In the genomic region with DNA sequence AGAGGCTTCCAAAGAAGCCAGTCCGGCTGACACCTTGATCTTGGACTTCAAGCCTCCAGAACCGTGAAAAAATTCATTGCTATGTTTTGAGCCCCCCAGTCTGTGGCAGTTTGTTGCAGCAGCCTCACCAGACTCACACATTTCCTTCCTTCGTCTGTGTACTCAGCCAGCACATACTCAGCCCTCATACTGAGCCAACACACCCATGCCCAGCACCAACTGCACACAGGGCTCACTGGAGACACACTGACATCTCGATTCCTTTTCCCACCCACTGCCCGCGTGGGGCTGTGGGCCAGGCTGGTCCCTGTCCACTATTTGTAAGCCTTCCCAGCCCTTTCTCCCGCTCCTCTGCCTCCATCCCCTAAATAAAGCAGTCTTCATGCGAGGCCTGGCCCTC, we compare ENCODE assay signal across 12 cellular contexts. TPM values are rescaled to one million over a fixed set of nuclear protein-coding genes. Genes with fewer than 3 reads are reported as not detected.
A peak's percentile ranks its signal among the peaks of the same experiment; 100 is the strongest.
DNase-seq lines count a peak whose midpoint lies in the region; ATAC-seq, FAIRE-seq and TF ChIP-seq lines count a peak whose summit lies in the region.
"Had no signal": no experiment of that assay in that cellular context is flagged by ENCODE, and none has a peak within 500 bp of the region (broad histone marks: within the 10 kb centered on the region; RNA-seq: fewer than 3 reads in every experiment).

No MANE protein-coding gene starts in this region.

- H3K36me3 ChIP-seq in endothelial cell of umbilical vein (ENCODE audit: control insufficient read depth in 2 of 2, extremely low read depth in 1 of 2, insufficient read depth in 2 of 2, low read length in 2 of 2) (no peaks in the 10 kb centered on the region), vagina (no peaks in the 10 kb centered on the region), BE2C (no peaks in the 10 kb centered on the region)

- H3K27ac Mint-ChIP-seq in stimulated activated naive CD8-positive, alpha-beta T cell treated with anti-CD3 and anti-CD28 coated beads, Interleukin-15, Interleukin-2, amounts not matched to agents 100 ng/mL and 50 ng/mL, for 24 hours, result no peak overlapping the region
- no peak overlapping the region for H3K27ac Mint-ChIP-seq in stimulated activated naive CD8-positive, alpha-beta T cell treated with anti-CD3 and anti-CD28 coated beads, Interleukin-15, amount 100 ng/mL, for 72 hours
- peak overlapping the region; percentile 79 to 98 for H3K27ac Mint-ChIP-seq in natural killer cell treated with Interleukin-12 subunit alpha and Interleukin-12 subunit beta and Interleukin-15 and Interleukin-18, amount 100 ng/mL, for 72 hours
- H3K27ac Mint-ChIP-seq: CD4-positive, alpha-beta T cell had no signal

- H3K4me3 ChIP-seq in endothelial cell of umbilical vein (replicated peaks in 1 of 3; ENCODE audit: insufficient read depth in 1 of 3, low read depth in 1 of 3, low read length in 3 of 3), result no peak overlapping the region
- peak overlapping the region; percentile 24 to 25 for H3K4me3 ChIP-seq in vagina
- no peak overlapping the region for H3K4me3 ChIP-seq in BE2C (ENCODE audit: low read depth, low read length)

- dilution Hi-C loops in endothelial cell of umbilical vein (cut with MboI; ENCODE audit: extremely low pct_ligation_motif_present, low sequenced_read_pairs), result no loop called here

- POLR2A ChIA-PET in endothelial cell of umbilical vein (lab: Charles Lee), result interaction anchor here (0.7 kb wide), 1 partner anchor 133 kb away, joined by 5 read pairs; no protein-coding TSS in a partner anchor

- no peak overlapping the region for H3K9ac ChIP-seq in endothelial cell of umbilical vein (replicated peaks; ENCODE audit: extremely low read depth, insufficient read depth, low read length)

- H3K4me2 ChIP-seq in endothelial cell of umbilical vein (ENCODE audit: insufficient read depth, low read length), result peak overlapping the region; percentile 0

- no peak overlapping the region for H3K27ac ChIP-seq in endothelial cell of umbilical vein (ENCODE audit: insufficient read depth, low read depth, low read length)
- H3K27ac ChIP-seq in vagina, result peak overlapping the region; percentile 81

- TF ChIP-seq CTCF in endothelial cell of umbilical vein (IDR thresholded peaks at IDR 0.05; ENCODE audit: extremely low read depth in 1 of 2, insufficient read depth in 1 of 2, low read depth in 1 of 2, low read length in 2 of 2), result no peak
- no peak for TF ChIP-seq CTCF in vagina (IDR thresholded peaks at IDR 0.05)
- TF ChIP-seq CTCF in BE2C (IDR thresholded peaks at IDR 0.05; ENCODE audit: low read depth, low read length), result no peak

- DNase-seq in stimulated activated naive CD8-positive, alpha-beta T cell treated with anti-CD3 and anti-CD28 coated beads, Interleukin-15, amount 100 ng/mL, for 72 hours, result no peak
- DNase-seq in endothelial cell of umbilical vein (ENCODE audit: low read depth, low spot score), result peak; percentile 52
- no peak for DNase-seq in natural killer cell treated with Interleukin-12 subunit alpha and Interleukin-12 subunit beta and Interleukin-15 and Interleukin-18, amount 100 ng/mL, for 72 hours (ENCODE audit: low spot score)
- no peak for DNase-seq in vagina (ENCODE audit: extremely low spot score in 2 of 2)
- no peak for DNase-seq in HTR-8/SVneo (ENCODE audit: insufficient read length, low spot score)
- DNase-seq in BE2C, result no peak
- DNase-seq: activated CD4-positive, CD25-positive, alpha-beta regulatory T cell treated with anti-CD3 and anti-CD28 coated beads, Interleukin-2, amount 50 U/mL, for 72 hours; CD4-positive, alpha-beta T cell; NCI-H1105 treated with DMSO at 0.1 percent for 48 hours had no signal

- BruUV-seq in endothelial cell of umbilical vein (replicated peaks; lab: Mats Ljungman, UMichigan), result no TSS peak

- no peak for ATAC-seq in stimulated activated naive CD8-positive, alpha-beta T cell treated with anti-CD3 and anti-CD28 coated beads, Interleukin-15, amount 100 ng/mL, for 72 hours
- peak; percentile 59 to 72 for ATAC-seq in natural killer cell treated with Interleukin-12 subunit alpha and Interleukin-12 subunit beta and Interleukin-15 and Interleukin-18, amount 100 ng/mL, for 72 hours
- no peak for ATAC-seq in GM18868 (IDR thresholded peaks at IDR 0.05; ENCODE audit: unreplicated experiment)

- H3K4me3 Mint-ChIP-seq in stimulated activated naive CD8-positive, alpha-beta T cell treated with anti-CD3 and anti-CD28 coated beads, Interleukin-15, Interleukin-2, amounts not matched to agents 100 ng/mL and 50 ng/mL, for 24 hours, result peak overlapping the region; percentile 34
- H3K4me3 Mint-ChIP-seq in stimulated activated naive CD8-positive, alpha-beta T cell treated with anti-CD3 and anti-CD28 coated beads, Interleukin-15, amount 100 ng/mL, for 72 hours, result no peak overlapping the region
- peak overlapping the region; percentile 88 for H3K4me3 Mint-ChIP-seq in natural killer cell treated with Interleukin-12 subunit alpha and Interleukin-12 subunit beta and Interleukin-15 and Interleukin-18, amount 100 ng/mL, for 72 hours

- intact Hi-C loops in endothelial cell of umbilical vein (cut with micrococcal nuclease) (no loop called here), vagina (cut with DNase I) (no loop called here)

- FAIRE-seq in endothelial cell of umbilical vein (lab: Jason Lieb, UNC), result peak; percentile 50
- FAIRE-seq in HTR-8/SVneo (lab: Jason Lieb, UNC), result no peak

- H3K9me3 ChIP-seq in endothelial cell of umbilical vein (replicated peaks; ENCODE audit: control insufficient read depth, insufficient read depth, low read length) (no peaks in the 10 kb centered on the region), vagina (no peaks in the 10 kb centered on the region), BE2C (no peaks in the 10 kb centered on the region)

- no peaks in the 10 kb centered on the region for H4K20me1 ChIP-seq in endothelial cell of umbilical vein (replicated peaks; ENCODE audit: control insufficient read depth, extremely low read depth, insufficient read depth, low read length)

- no peaks in the 10 kb centered on the region for H3K79me2 ChIP-seq in endothelial cell of umbilical vein (ENCODE audit: control insufficient read depth, insufficient read depth, low read length)

- peak overlapping the region; percentile 98 for H2AFZ ChIP-seq in endothelial cell of umbilical vein (ENCODE audit: low read depth, low read length)

- peaks cover 13% of the 10 kb centered on the region for H3K9me3 Mint-ChIP-seq in stimulated activated naive CD8-positive, alpha-beta T cell treated with anti-CD3 and anti-CD28 coated beads, Interleukin-15, Interleukin-2, amounts not matched to agents 100 ng/mL and 50 ng/mL, for 24 hours
- peaks cover 13 to 14% of the 10 kb centered on the region in 2 donors for H3K9me3 Mint-ChIP-seq in stimulated activated naive CD8-positive, alpha-beta T cell treated with anti-CD3 and anti-CD28 coated beads, Interleukin-15, amount 100 ng/mL, for 72 hours
- peaks cover 11% of the 10 kb centered on the region for H3K9me3 Mint-ChIP-seq in natural killer cell treated with Interleukin-12 subunit alpha and Interleukin-12 subunit beta and Interleukin-15 and Interleukin-18, amount 100 ng/mL, for 72 hours

- H3K36me3 Mint-ChIP-seq in stimulated activated naive CD8-positive, alpha-beta T cell treated with anti-CD3 and anti-CD28 coated beads, Interleukin-15, Interleukin-2, amounts not matched to agents 100 ng/mL and 50 ng/mL, for 24 hours (ENCODE audit: low read depth), result peaks cover 8% of the 10 kb centered on the region
- H3K36me3 Mint-ChIP-seq in natural killer cell treated with Interleukin-12 subunit alpha and Interleukin-12 subunit beta and Interleukin-15 and Interleukin-18, amount 100 ng/mL, for 72 hours, result peaks cover 14% of the 10 kb centered on the region

- H3K4me1 ChIP-seq in endothelial cell of umbilical vein (ENCODE audit: control insufficient read depth, extremely low read depth, insufficient read depth, low read length) (peaks cover 5% of the 10 kb centered on the region), vagina (peaks cover 15% of the 10 kb centered on the region), BE2C (no peaks in the 10 kb centered on the region)

- no peaks in the 10 kb centered on the region for H3K27me3 Mint-ChIP-seq in stimulated activated naive CD8-positive, alpha-beta T cell treated with anti-CD3 and anti-CD28 coated beads, Interleukin-15, Interleukin-2, amounts not matched to agents 100 ng/mL and 50 ng/mL, for 24 hours
- H3K27me3 Mint-ChIP-seq in stimulated activated naive CD8-positive, alpha-beta T cell treated with anti-CD3 and anti-CD28 coated beads, Interleukin-15, amount 100 ng/mL, for 72 hours, result no peaks in the 10 kb centered on the region
- no peaks in the 10 kb centered on the region for H3K27me3 Mint-ChIP-seq in natural killer cell treated with Interleukin-12 subunit alpha and Interleukin-12 subunit beta and Interleukin-15 and Interleukin-18, amount 100 ng/mL, for 72 hours
- H3K27me3 Mint-ChIP-seq: CD4-positive, alpha-beta T cell had no signal

- no peaks in the 10 kb centered on the region for H3K27me3 ChIP-seq in endothelial cell of umbilical vein (ENCODE audit: control insufficient read depth in 2 of 2, insufficient read depth in 2 of 2, low read length in 2 of 2)
- H3K27me3 ChIP-seq in vagina, result no peaks in the 10 kb centered on the region
- no peaks in the 10 kb centered on the region for H3K27me3 ChIP-seq in BE2C

- TF ChIP-seq POLR2A in endothelial cell of umbilical vein (IDR thresholded peaks at IDR 0.05; ENCODE audit: low read depth, low read length) (no peak), vagina (IDR thresholded peaks at IDR 0.05) (no peak)

- H3K9me1 ChIP-seq in endothelial cell of umbilical vein (replicated peaks; ENCODE audit: control insufficient read depth, extremely low read depth, insufficient read depth, low read length), result no peaks in the 10 kb centered on the region

- CTCF ChIA-PET in endothelial cell of umbilical vein (lab: Charles Lee), result interaction anchor here (1.5 to 5.2 kb wide), 8 partner anchors 9 to 70 kb away, joined by 5 to 40 read pairs (median 6); a partner anchor contains a TSS

- H3K4me1 Mint-ChIP-seq in stimulated activated naive CD8-positive, alpha-beta T cell treated with anti-CD3 and anti-CD28 coated beads, Interleukin-15, Interleukin-2, amounts not matched to agents 100 ng/mL and 50 ng/mL, for 24 hours (ENCODE audit: low read depth), result peaks cover 25% of the 10 kb centered on the region
- peaks cover 22% of the 10 kb centered on the region for H3K4me1 Mint-ChIP-seq in stimulated activated naive CD8-positive, alpha-beta T cell treated with anti-CD3 and anti-CD28 coated beads, Interleukin-15, amount 100 ng/mL, for 72 hours
- H3K4me1 Mint-ChIP-seq in natural killer cell treated with Interleukin-12 subunit alpha and Interleukin-12 subunit beta and Interleukin-15 and Interleukin-18, amount 100 ng/mL, for 72 hours (ENCODE audit: low read depth in 2 of 2), result peaks cover 45 to 47% of the 10 kb centered on the region in 2 donors

RNA-seq across cellular contexts. Expression of a gene that starts 24.1 kb away (rescaled TPM):
- total RNA-seq in endothelial cell of umbilical vein (not detected in 2 replicates), vagina (not detected)
- polyA plus RNA-seq in endothelial cell of umbilical vein, result 0.02 TPM in 1 of 2 replicates, not detected in the other
- not detected in 2 replicates for polyA plus RNA-seq in endothelial cell of umbilical vein (2011; cell fraction: cytosol; rRNA removed)
- polyA plus RNA-seq in endothelial cell of umbilical vein (2011; cell fraction: nucleus; rRNA removed), result not detected in 2 replicates
- 0.05 TPM in 1 of 2 replicates, not detected in the other for polyA plus RNA-seq in endothelial cell of umbilical vein (2012)
- polyA minus RNA-seq in endothelial cell of umbilical vein, result 0.07 TPM in 1 of 2 replicates, not detected in the other
- not detected for polyA minus RNA-seq in endothelial cell of umbilical vein (2011; cell fraction: cytosol; rRNA and poly(A)+ RNA removed)
- polyA minus RNA-seq in endothelial cell of umbilical vein (2011; cell fraction: nucleus; rRNA and poly(A)+ RNA removed), result not detected in 2 replicates
- total RNA-seq in natural killer cell treated with Interleukin-12 subunit alpha and Interleukin-12 subunit beta and Interleukin-15 and Interleukin-18, amount 100 ng/mL, for 72 hours, result 1 to 10 TPM; 3.1 to 3.4 TPM
- not detected for polyA plus RNA-seq in BE2C (2012; ENCODE audit: insufficient read depth, insufficient read length, low read depth)

RNA-seq across cellular contexts. Expression of a gene that starts 38.3 kb away (rescaled TPM):
- not detected in 2 replicates for total RNA-seq in endothelial cell of umbilical vein
- not detected in 2 replicates for polyA plus RNA-seq in endothelial cell of umbilical vein
- not detected in 2 replicates for polyA plus RNA-seq in endothelial cell of umbilical vein (2011; cell fraction: cytosol; rRNA removed)
- polyA plus RNA-seq in endothelial cell of umbilical vein (2011; cell fraction: nucleus; rRNA removed), result not detected in 2 replicates
- polyA plus RNA-seq in endothelial cell of umbilical vein (2012), result not detected in 2 replicates
- polyA minus RNA-seq in endothelial cell of umbilical vein, result not detected in 2 replicates
- polyA minus RNA-seq in endothelial cell of umbilical vein (2011; cell fraction: cytosol; rRNA and poly(A)+ RNA removed), result not detected
- not detected in 2 replicates for polyA minus RNA-seq in endothelial cell of umbilical vein (2011; cell fraction: nucleus; rRNA and poly(A)+ RNA removed)
- total RNA-seq in natural killer cell treated with Interleukin-12 subunit alpha and Interleukin-12 subunit beta and Interleukin-15 and Interleukin-18, amount 100 ng/mL, for 72 hours, result not detected
- total RNA-seq in vagina, result not detected
- polyA plus RNA-seq in BE2C (2012; ENCODE audit: insufficient read depth, insufficient read length, low read depth), result not detected
- total RNA-seq: CD4-positive, alpha-beta T cell; renal cortical epithelial cell had no signal

Comparison
In these comparisons a context has a peak if more than half of its experiments do, and no peak if none do; other contexts are left out.
1. H3K4me3 Mint-ChIP-seq: peak in stimulated activated naive CD8-positive, alpha-beta T cell treated with anti-CD3 and anti-CD28 coated beads, Interleukin-15, Interleukin-2, amounts not matched to agents 100 ng/mL and 50 ng/mL, for 24 hours (single experiment) and natural killer cell treated with Interleukin-12 subunit alpha and Interleukin-12 subunit beta and Interleukin-15 and Interleukin-18, amount 100 ng/mL, for 72 hours (single experiment); none in stimulated activated naive CD8-positive, alpha-beta T cell treated with anti-CD3 and anti-CD28 coated beads, Interleukin-15, amount 100 ng/mL, for 72 hours (0 of 2).
2. H3K27ac Mint-ChIP-seq: peak in natural killer cell treated with Interleukin-12 subunit alpha and Interleukin-12 subunit beta and Interleukin-15 and Interleukin-18, amount 100 ng/mL, for 72 hours (2 of 2); none in stimulated activated naive CD8-positive, alpha-beta T cell treated with anti-CD3 and anti-CD28 coated beads, Interleukin-15, Interleukin-2, amounts not matched to agents 100 ng/mL and 50 ng/mL, for 24 hours (single experiment) and stimulated activated naive CD8-positive, alpha-beta T cell treated with anti-CD3 and anti-CD28 coated beads, Interleukin-15, amount 100 ng/mL, for 72 hours (0 of 2).
3. ATAC-seq: peak in natural killer cell treated with Interleukin-12 subunit alpha and Interleukin-12 subunit beta and Interleukin-15 and Interleukin-18, amount 100 ng/mL, for 72 hours (2 of 2); none in stimulated activated naive CD8-positive, alpha-beta T cell treated with anti-CD3 and anti-CD28 coated beads, Interleukin-15, amount 100 ng/mL, for 72 hours (single experiment) and GM18868 (single experiment).
4. H3K4me3 ChIP-seq: peak in vagina (2 of 2); none in endothelial cell of umbilical vein (0 of 3) and BE2C (single experiment).